ENCODE assay signal across 22 cellular contexts in genomic region chr5:89901983-89902382, GRCh38.
A peak's percentile ranks its signal among the peaks of the same experiment; 100 is the strongest.
DNase-seq lines count a peak whose midpoint lies in the region; ATAC-seq, FAIRE-seq and TF ChIP-seq lines count a peak whose summit lies in the region.
"Had no signal": no experiment of that assay in that cellular context is flagged by ENCODE, and none has a peak within 500 bp of the region (broad histone marks: within the 10 kb centered on the region; RNA-seq: fewer than 3 reads in every experiment).

No MANE protein-coding gene starts in this region.

- TF ChIP-seq CTCF in brain (conservative IDR thresholded peaks at IDR 0.05), result no peak
- TF ChIP-seq CTCF in left ventricle myocardium inferior (IDR thresholded peaks at IDR 0.05; ENCODE audit: borderline replicate concordance), result no peak
- no peak for TF ChIP-seq CTCF in D721Med (IDR thresholded peaks at IDR 0.05; ENCODE audit: insufficient read depth, missing control alignments)

- H3K36me3 ChIP-seq in left ventricle myocardium inferior, result no peaks in the 10 kb centered on the region

- no peak overlapping the region for H3K4me3 ChIP-seq in left ventricle myocardium inferior

- H3K4me1 ChIP-seq in left ventricle myocardium inferior, result peaks cover 6% of the 10 kb centered on the region

- DNase-seq in AG20443 (ENCODE audit: low spot score) (peak; percentile 15), left ventricle myocardium inferior (no peak), sciatic nerve (ENCODE audit: low spot score) (no peak), GM19240 (ENCODE audit: insufficient read length, low spot score) (no peak), D721Med (ENCODE audit: insufficient read length, low spot score) (no peak)
- no peak for DNase-seq in activated CD8-positive, alpha-beta memory T cell treated with anti-CD3 and anti-CD28 coated beads, Interleukin-2, amount 50 U/mL, for 48 hours
- no peak for DNase-seq in activated T-cell treated with anti-CD3 and anti-CD28 coated beads, Interleukin-2, amount 50 U/mL, for 1 hour
- DNase-seq: activated CD4-positive, alpha-beta T cell treated with anti-CD3 and anti-CD28 coated beads, Interleukin-2, amount 10 ng/mL, durations not matched to agents 24 days and 14 days; DMS79 treated with DMSO at 0.1 percent for 48 hours; effector memory CD4-positive, alpha-beta T cell; foreskin fibroblast; NCI-H2107; NCI-H69; PC-3 had no signal

- H3K27me3 ChIP-seq in left ventricle myocardium inferior (ENCODE audit: low read depth), result no peaks in the 10 kb centered on the region

- peaks cover 3 to 24% (median 6%) of the 10 kb centered on the region in 5 experiments for H3K9me3 Mint-ChIP-seq in brain
- H3K9me3 Mint-ChIP-seq: activated CD4-positive, alpha-beta T cell treated with anti-CD3 and anti-CD28 coated beads, Interleukin-2, amount 10 ng/mL, durations not matched to agents 24 days and 14 days; type B pancreatic cell had no signal

- FAIRE-seq in D721Med (lab: Jason Lieb, UNC), result no peak
- FAIRE-seq: A204.1, bronchial epithelial cell had no signal

- no peaks in the 10 kb centered on the region for H3K4me1 Mint-ChIP-seq in brain
- H3K4me1 Mint-ChIP-seq: activated CD4-positive, alpha-beta T cell treated with anti-CD3 and anti-CD28 coated beads, Interleukin-2, amount 10 ng/mL, durations not matched to agents 24 days and 14 days; CD14-positive monocyte; IgD-negative memory B cell had no signal

- H3K4me3 Mint-ChIP-seq in brain, result peak overlapping the region in 2 of 5 experiments; percentile 24 to 55
- H3K4me3 Mint-ChIP-seq: activated CD4-positive, alpha-beta T cell treated with anti-CD3 and anti-CD28 coated beads, Interleukin-2, amount 10 ng/mL, durations not matched to agents 24 days and 14 days; activated naive CD8-positive, alpha-beta T cell; CD14-positive monocyte; IgD-negative memory B cell; type B pancreatic cell had no signal

- intact Hi-C loops in left ventricle myocardium inferior (cut with micrococcal nuclease), result no loop called here
- intact Hi-C loops in sciatic nerve (cut with DNase I), result no loop called here

- peak overlapping the region in 3 of 5 experiments; percentile 28 to 92 (median 79) for H3K27ac Mint-ChIP-seq in brain
- H3K27ac Mint-ChIP-seq: activated CD4-positive, alpha-beta T cell treated with anti-CD3 and anti-CD28 coated beads, Interleukin-2, amount 10 ng/mL, durations not matched to agents 24 days and 14 days; activated naive CD8-positive, alpha-beta T cell; CD14-positive monocyte; IgD-negative memory B cell; type B pancreatic cell had no signal

- H3K36me3 Mint-ChIP-seq in brain, result no peaks in the 10 kb centered on the region
- H3K36me3 Mint-ChIP-seq: activated naive CD8-positive, alpha-beta T cell; CD14-positive monocyte; IgD-negative memory B cell; type B pancreatic cell had no signal

- no peaks in the 10 kb centered on the region for H3K27me3 Mint-ChIP-seq in brain
- H3K27me3 Mint-ChIP-seq: activated CD4-positive, alpha-beta T cell treated with anti-CD3 and anti-CD28 coated beads, Interleukin-2, amount 10 ng/mL, durations not matched to agents 24 days and 14 days; activated naive CD8-positive, alpha-beta T cell; IgD-negative memory B cell; type B pancreatic cell had no signal

- H3K9me3 ChIP-seq in left ventricle myocardium inferior (replicated peaks), result peaks cover 8% of the 10 kb centered on the region

- H3K27ac ChIP-seq in left ventricle myocardium inferior (replicated peaks), result peak overlapping the region; percentile 9

- peak; percentile 15 for ATAC-seq in sciatic nerve
- ATAC-seq: PC-3, SK-N-SH treated with all-trans-retinoic acid at 6 μM for 48 hours had no signal
